In the genomic region with DNA sequence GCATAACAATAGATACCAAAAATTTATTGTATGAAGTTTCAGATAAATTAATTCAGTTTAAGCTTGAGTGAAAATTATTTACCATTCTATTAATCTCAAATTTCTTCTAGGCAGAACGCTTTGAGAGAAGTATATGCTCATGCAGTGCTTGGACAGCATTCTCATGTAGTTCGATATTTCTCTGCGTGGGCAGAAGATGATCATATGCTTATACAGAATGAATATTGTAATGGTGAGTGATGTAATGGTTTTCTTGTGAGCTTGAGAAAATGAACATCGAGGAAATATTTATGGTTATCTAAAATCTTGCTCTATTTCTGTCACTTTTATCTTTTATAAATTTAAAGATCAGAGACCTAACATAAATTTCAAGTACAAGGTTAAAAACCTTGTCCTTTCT, we compare ENCODE assay signal across 9 cellular contexts. TPM values are rescaled to one million over a fixed set of nuclear protein-coding genes. Genes with fewer than 3 reads are reported as not detected.
A peak's percentile ranks its signal among the peaks of the same experiment; 100 is the strongest.
DNase-seq lines count a peak whose midpoint lies in the region; ATAC-seq, FAIRE-seq and TF ChIP-seq lines count a peak whose summit lies in the region.
"Had no signal": no experiment of that assay in that cellular context is flagged by ENCODE, and none has a peak within 500 bp of the region (broad histone marks: within the 10 kb centered on the region; RNA-seq: fewer than 3 reads in every experiment).

No MANE protein-coding gene starts in this region.

- H2AFZ ChIP-seq in endothelial cell of umbilical vein (ENCODE audit: low read depth, low read length) = no peak overlapping the region

- no peaks in the 10 kb centered on the region for H3K9me3 Mint-ChIP-seq in progenitor cell of endocrine pancreas (ENCODE audit: low read depth)

- dilution Hi-C loops in endothelial cell of umbilical vein (cut with MboI; ENCODE audit: extremely low pct_ligation_motif_present, low sequenced_read_pairs) = no loop called here

- DNase-seq in EH (ENCODE audit: low read depth) = peak; percentile 22
- DNase-seq in Peyer's patch = no peak
- DNase-seq in endothelial cell of umbilical vein (ENCODE audit: low read depth, low spot score) = peak; percentile 41
- no peak for DNase-seq in progenitor cell of endocrine pancreas (ENCODE audit: low spot score, unreplicated experiment)
- DNase-seq in NOMO-1 (lab: John Stamatoyannopoulos, UW; ENCODE audit: unreplicated experiment in 2 of 2) = no peak
- no peak for DNase-seq in AG20443 (ENCODE audit: low spot score)
- DNase-seq: body of pancreas had no signal

- peak overlapping the region; percentile 100 for H3K4me2 ChIP-seq in endothelial cell of umbilical vein (ENCODE audit: insufficient read depth, low read length)

- H3K9me1 ChIP-seq in endothelial cell of umbilical vein (replicated peaks; ENCODE audit: control insufficient read depth, extremely low read depth, insufficient read depth, low read length) = no peaks in the 10 kb centered on the region

- H3K4me1 ChIP-seq in Peyer's patch (peaks cover 0 to 8% (median 0%) of the 10 kb centered on the region in 4 donors), endothelial cell of umbilical vein (ENCODE audit: control insufficient read depth, extremely low read depth, insufficient read depth, low read length) (peaks cover 22% of the 10 kb centered on the region)

- CTCF ChIA-PET in endothelial cell of umbilical vein (lab: Charles Lee) = interaction anchor here (0.8 to 6.0 kb wide), 7 partner anchors 11 to 181 kb away, joined by 3 to 62 read pairs (median 4); no protein-coding TSS in a partner anchor

- BruUV-seq in endothelial cell of umbilical vein (replicated peaks; lab: Mats Ljungman, UMichigan) = no TSS peak

- no peaks in the 10 kb centered on the region for H3K27me3 Mint-ChIP-seq in progenitor cell of endocrine pancreas

- no peak overlapping the region for H3K27ac Mint-ChIP-seq in progenitor cell of endocrine pancreas

- no peak for TF ChIP-seq CTCF in Peyer's patch (IDR thresholded peaks at IDR 0.05)
- TF ChIP-seq CTCF in endothelial cell of umbilical vein (IDR thresholded peaks at IDR 0.05; ENCODE audit: extremely low read depth in 1 of 2, insufficient read depth in 1 of 2, low read depth in 1 of 2, low read length in 2 of 2) = no peak
- no peak for TF ChIP-seq CTCF in progenitor cell of endocrine pancreas (IDR thresholded peaks at IDR 0.05; ENCODE audit: unreplicated experiment)

- intact Hi-C loops in endothelial cell of umbilical vein (cut with micrococcal nuclease) = loop anchor here (10.0 kb wide), 1 partner anchor 278 kb away; no protein-coding TSS in a partner anchor

- ATAC-seq in HG03045 (IDR thresholded peaks at IDR 0.05; ENCODE audit: unreplicated experiment) (no peak), HG03442 (IDR thresholded peaks at IDR 0.05; ENCODE audit: unreplicated experiment) (no peak)
- ATAC-seq: body of pancreas had no signal

- H3K4me3 Mint-ChIP-seq in progenitor cell of endocrine pancreas (ENCODE audit: low read depth) = peak overlapping the region; percentile 93

- H3K79me2 ChIP-seq in endothelial cell of umbilical vein (ENCODE audit: control insufficient read depth, insufficient read depth, low read length) = peaks cover 75% of the 10 kb centered on the region

- H3K36me3 ChIP-seq in Peyer's patch (peaks cover 0 to 16% (median 0%) of the 10 kb centered on the region in 3 donors), endothelial cell of umbilical vein (ENCODE audit: control insufficient read depth in 2 of 2, extremely low read depth in 1 of 2, insufficient read depth in 2 of 2, low read length in 2 of 2) (peaks cover 0 to 38% of the 10 kb centered on the region in 2 experiments)

- no peaks in the 10 kb centered on the region for H3K9me3 ChIP-seq in Peyer's patch
- no peaks in the 10 kb centered on the region for H3K9me3 ChIP-seq in endothelial cell of umbilical vein (replicated peaks; ENCODE audit: control insufficient read depth, insufficient read depth, low read length)
- H3K9me3 ChIP-seq: body of pancreas had no signal

- TF ChIP-seq POLR2A in Peyer's patch (IDR thresholded peaks at IDR 0.05) (no peak), endothelial cell of umbilical vein (IDR thresholded peaks at IDR 0.05; ENCODE audit: low read depth, low read length) (no peak)

- POLR2A ChIA-PET in endothelial cell of umbilical vein (lab: Charles Lee) = interaction anchor here (0.6 kb wide), 1 partner anchor 93 kb away, joined by 8 read pairs; no protein-coding TSS in a partner anchor

- H3K9ac ChIP-seq in endothelial cell of umbilical vein (replicated peaks; ENCODE audit: extremely low read depth, insufficient read depth, low read length) = peak overlapping the region; percentile 97

- H4K20me1 ChIP-seq in endothelial cell of umbilical vein (replicated peaks; ENCODE audit: control insufficient read depth, extremely low read depth, insufficient read depth, low read length) = peaks cover 3% of the 10 kb centered on the region

- H3K4me3 ChIP-seq in Peyer's patch = peak overlapping the region in 2 of 4 donors; percentile 31 to 82
- H3K4me3 ChIP-seq in endothelial cell of umbilical vein (replicated peaks in 1 of 3; ENCODE audit: insufficient read depth in 1 of 3, low read depth in 1 of 3, low read length in 3 of 3) = peak overlapping the region in 1 of 3 experiments; percentile 97
- H3K4me3 ChIP-seq: body of pancreas had no signal

- peak overlapping the region; percentile 32 to 95 (median 49) for H3K27ac ChIP-seq in Peyer's patch
- H3K27ac ChIP-seq in endothelial cell of umbilical vein (ENCODE audit: insufficient read depth, low read depth, low read length) = no peak overlapping the region
- H3K27ac ChIP-seq: body of pancreas had no signal

- H3K27me3 ChIP-seq in Peyer's patch (no peaks in the 10 kb centered on the region), endothelial cell of umbilical vein (ENCODE audit: control insufficient read depth in 2 of 2, insufficient read depth in 2 of 2, low read length in 2 of 2) (no peaks in the 10 kb centered on the region)
- H3K27me3 ChIP-seq: body of pancreas had no signal

- FAIRE-seq in endothelial cell of umbilical vein (lab: Jason Lieb, UNC) = no peak

- peaks cover 30% of the 10 kb centered on the region for H3K4me1 Mint-ChIP-seq in progenitor cell of endocrine pancreas (ENCODE audit: low read depth)

- peaks cover 48% of the 10 kb centered on the region for H3K36me3 Mint-ChIP-seq in progenitor cell of endocrine pancreas (ENCODE audit: insufficient read depth)

TF ChIP-seq in endothelial cell of umbilical vein, 7 proteins besides CTCF, POLR2A, EP300 and RAD21:
- TF ChIP-seq POLR2AphosphoS5 (IDR thresholded peaks at IDR 0.05; ENCODE audit: insufficient read depth, low read depth, low read length) = no peak

RNA-seq across cellular contexts. Expression of a gene that starts 3.6 kb away (rescaled TPM):
- total RNA-seq in Peyer's patch (10 to 100 TPM; 14.4 to 40.4 (median 26.2) TPM), endothelial cell of umbilical vein (42.8 and 47.0 TPM in 2 replicates), progenitor cell of endocrine pancreas (154 and 179 TPM in 2 replicates)
- 12.4 and 19.2 TPM in 2 replicates for polyA plus RNA-seq in endothelial cell of umbilical vein
- 17.8 and 19.4 TPM in 2 replicates for polyA plus RNA-seq in endothelial cell of umbilical vein (2011; cell fraction: cytosol; rRNA removed)
- polyA plus RNA-seq in endothelial cell of umbilical vein (2011; cell fraction: nucleus; rRNA removed) = 93.8 and 122 TPM in 2 replicates
- polyA plus RNA-seq in endothelial cell of umbilical vein (2012) = 21.2 and 27.5 TPM in 2 replicates
- 27.2 and 28.9 TPM in 2 replicates for polyA minus RNA-seq in endothelial cell of umbilical vein
- polyA minus RNA-seq in endothelial cell of umbilical vein (2011; cell fraction: cytosol; rRNA and poly(A)+ RNA removed) = 34.8 TPM
- polyA minus RNA-seq in endothelial cell of umbilical vein (2011; cell fraction: nucleus; rRNA and poly(A)+ RNA removed) = 92.7 and 117 TPM in 2 replicates

Comparison
In these comparisons a context has a peak if more than half of its experiments do, and no peak if none do; other contexts are left out.
1. DNase-seq: peak in EH (single experiment) and endothelial cell of umbilical vein (single experiment); none in Peyer's patch (0 of 3), progenitor cell of endocrine pancreas (single experiment), NOMO-1 (0 of 2) and AG20443 (single experiment).